8 cellular contexts compared by ENCODE assay signal in the genomic region with DNA sequence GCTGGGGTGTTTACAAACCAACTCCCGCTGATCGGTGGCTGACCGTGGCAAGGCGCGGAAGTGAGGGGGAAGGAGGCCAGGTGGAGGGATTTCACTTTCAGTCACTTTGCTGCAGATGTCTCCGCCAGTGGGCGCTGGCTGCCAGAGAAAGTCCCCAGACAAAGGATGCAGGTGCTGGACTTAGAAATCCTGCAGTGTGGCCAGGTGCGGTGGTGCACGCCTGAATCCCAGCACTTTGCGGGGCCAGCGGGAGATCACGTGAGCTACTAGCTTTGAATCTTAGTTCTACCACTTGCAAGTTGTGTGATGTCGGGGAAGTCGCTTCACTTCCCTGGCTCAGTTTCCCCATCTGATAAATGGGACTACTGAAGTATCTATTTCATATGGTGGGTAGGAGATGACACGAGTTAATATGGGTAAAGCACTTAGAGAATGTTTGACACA.
DNase-seq lines count a peak whose midpoint lies in the region; ATAC-seq and TF ChIP-seq lines count a peak whose summit lies in the region.

No MANE protein-coding gene starts in this region.

- peak; percentile 65 for TF ChIP-seq CTCF in activated CD8-positive, alpha-beta T cell treated with anti-CD3 and anti-CD28 coated beads for 36 hours (IDR thresholded peaks at IDR 0.05)
- peak; percentile 13 for TF ChIP-seq CTCF in left ventricle myocardium inferior (IDR thresholded peaks at IDR 0.05; ENCODE audit: borderline replicate concordance)

- no peak overlapping the region for H3K9ac ChIP-seq in Karpas-422 (ENCODE audit: low read length)

- POLR2A ChIA-PET in activated CD8-positive, alpha-beta T cell treated with anti-CD3 and anti-CD28 coated beads for 36 hours (lab: Charles Lee), result no interaction called here

- H3K4me1 Mint-ChIP-seq in activated CD8-positive, alpha-beta T cell treated with anti-CD3 and anti-CD28 coated beads for 36 hours (ENCODE audit: low read depth), result peaks cover 6% of the 10 kb centered on the region

- H3K4me3 ChIP-seq in Karpas-422 (ENCODE audit: low read length) (no peak overlapping the region), left ventricle myocardium inferior (no peak overlapping the region)

- no peak overlapping the region for H3K27ac ChIP-seq in Karpas-422 (ENCODE audit: low read length)
- no peak overlapping the region for H3K27ac ChIP-seq in left ventricle myocardium inferior (replicated peaks)

- H3K9me3 ChIP-seq in Karpas-422 (ENCODE audit: low read length) (peaks cover 9% of the 10 kb centered on the region), left ventricle myocardium inferior (replicated peaks) (no peaks in the 10 kb centered on the region)

- H3K79me2 ChIP-seq in Karpas-422 (ENCODE audit: low read length), result no peaks in the 10 kb centered on the region

- no peaks in the 10 kb centered on the region for H3K9me2 ChIP-seq in Karpas-422 (replicated peaks; ENCODE audit: insufficient read depth, low read length)

- H3K27ac Mint-ChIP-seq in activated CD8-positive, alpha-beta T cell treated with anti-CD3 and anti-CD28 coated beads for 36 hours, result no peak overlapping the region

- no peaks in the 10 kb centered on the region for H3K36me3 ChIP-seq in Karpas-422 (ENCODE audit: insufficient read depth, low read length)
- no peaks in the 10 kb centered on the region for H3K36me3 ChIP-seq in left ventricle myocardium inferior

- H2AFZ ChIP-seq in Karpas-422 (ENCODE audit: low read length), result no peak overlapping the region

- H3K4me1 ChIP-seq in Karpas-422 (ENCODE audit: low read length), result no peaks in the 10 kb centered on the region
- peaks cover 10% of the 10 kb centered on the region for H3K4me1 ChIP-seq in left ventricle myocardium inferior

- intact Hi-C loops in activated CD8-positive, alpha-beta T cell treated with anti-CD3 and anti-CD28 coated beads for 36 hours (cut with micrococcal nuclease), result loop anchor here (10.0 kb wide), 1 partner anchor 532 kb away; no protein-coding TSS in a partner anchor
- intact Hi-C loops in left ventricle myocardium inferior (cut with micrococcal nuclease), result no loop called here

- peak; percentile 4 for DNase-seq in ELR (ENCODE audit: low read depth)
- DNase-seq in Karpas-422, result peak; percentile 59
- peak; percentile 79 for DNase-seq in activated CD8-positive, alpha-beta T cell treated with anti-CD3 and anti-CD28 coated beads for 36 hours
- DNase-seq in left ventricle myocardium inferior, result no peak
- DNase-seq in stimulated activated CD4-positive, alpha-beta T cell treated with anti-CD3 and anti-CD28 coated beads, Interleukin-4, amount 100 ng/mL, for 4 hours, result peak; percentile 24 to 28
- DNase-seq in NCI-H226, result no peak
- no peak for DNase-seq in DMS153 treated with DMSO at 0.1 percent for 48 hours (lab: John Stamatoyannopoulos, UW; ENCODE audit: unreplicated experiment)

- CTCF ChIA-PET in activated CD8-positive, alpha-beta T cell treated with anti-CD3 and anti-CD28 coated beads for 36 hours (lab: Charles Lee), result interaction anchor here (0.9 to 2.5 kb wide), 7 partner anchors 10 to 535 kb away, joined by 3 to 8 read pairs (median 4); no protein-coding TSS in a partner anchor

- H3K27me3 Mint-ChIP-seq in activated CD8-positive, alpha-beta T cell treated with anti-CD3 and anti-CD28 coated beads for 36 hours, result no peaks in the 10 kb centered on the region

- peak; percentile 88 for ATAC-seq in GM21528 (IDR thresholded peaks at IDR 0.05; ENCODE audit: low FRiP score, unreplicated experiment)
- ATAC-seq in activated CD8-positive, alpha-beta T cell treated with anti-CD3 and anti-CD28 coated beads for 36 hours, result peak; percentile 72

- H4K20me1 ChIP-seq in Karpas-422 (ENCODE audit: insufficient read depth, low read depth, low read length), result no peaks in the 10 kb centered on the region

- no peak overlapping the region for H3K4me3 Mint-ChIP-seq in activated CD8-positive, alpha-beta T cell treated with anti-CD3 and anti-CD28 coated beads for 36 hours

- H3K27me3 ChIP-seq in Karpas-422 (ENCODE audit: low read length), result no peaks in the 10 kb centered on the region
- no peaks in the 10 kb centered on the region for H3K27me3 ChIP-seq in left ventricle myocardium inferior (ENCODE audit: low read depth)

- no peak overlapping the region for H3K4me2 ChIP-seq in Karpas-422 (ENCODE audit: low read depth, low read length, poor library complexity, severe bottlenecking)

- H3K36me3 Mint-ChIP-seq in activated CD8-positive, alpha-beta T cell treated with anti-CD3 and anti-CD28 coated beads for 36 hours (ENCODE audit: low read depth), result no peaks in the 10 kb centered on the region

- no peaks in the 10 kb centered on the region for H3K9me3 Mint-ChIP-seq in activated CD8-positive, alpha-beta T cell treated with anti-CD3 and anti-CD28 coated beads for 36 hours

Comparison
In these comparisons a context has a peak if more than half of its experiments do, and no peak if none do; other contexts are left out.
1. DNase-seq: peak in ELR (single experiment), Karpas-422 (single experiment), activated CD8-positive, alpha-beta T cell treated with anti-CD3 and anti-CD28 coated beads for 36 hours (single experiment) and stimulated activated CD4-positive, alpha-beta T cell treated with anti-CD3 and anti-CD28 coated beads, Interleukin-4, amount 100 ng/mL, for 4 hours (2 of 2); none in left ventricle myocardium inferior (single experiment), NCI-H226 (single experiment) and DMS153 treated with DMSO at 0.1 percent for 48 hours (single experiment).